16 cellular contexts compared by ENCODE assay signal in genomic region chr16:85497622-85498314, GRCh38.
"Had no signal": no experiment of that assay in that cellular context is flagged by ENCODE, and none has a peak within 500 bp of the region (broad histone marks: within the 10 kb centered on the region; RNA-seq: fewer than 3 reads in every experiment).

No MANE protein-coding gene starts in this region.

- H3K4me3 ChIP-seq: esophagus squamous epithelium, gastroesophageal sphincter, mucosa of descending colon, ovary, thyroid gland had no signal

- DNase-seq: effector memory CD4-positive, alpha-beta T cell; esophagus squamous epithelium; foreskin fibroblast; naive thymus-derived CD8-positive, alpha-beta T cell; nucleus accumbens; ovary; right cardiac atrium; small intestine; stimulated activated CD4-positive, alpha-beta T cell treated with anti-CD3 and anti-CD28 coated beads, Interleukin-12 subunit alpha, Interleukin-12 subunit beta, amount 100 ng/mL, for 4 hours; stimulated activated CD4-positive, alpha-beta T cell treated with anti-CD3 and anti-CD28 coated beads, Interleukin-2, amount 100 ng/mL, for 48 hours; stimulated activated naive CD4-positive, alpha-beta T cell treated with Interleukin-2 at 50 U/mL for 16 hours; thyroid gland had no signal

- H3K27ac ChIP-seq: epithelial cell of prostate, esophagus squamous epithelium, gastroesophageal sphincter, ovary, thyroid gland had no signal

- H3K9me3 ChIP-seq: esophagus squamous epithelium, gastroesophageal sphincter, mucosa of descending colon, ovary, thyroid gland had no signal

- H3K36me3 Mint-ChIP-seq: naive thymus-derived CD8-positive, alpha-beta T cell; type B pancreatic cell had no signal

- H3K9me3 Mint-ChIP-seq: naive thymus-derived CD8-positive, alpha-beta T cell; type B pancreatic cell had no signal

- H3K27me3 Mint-ChIP-seq: naive thymus-derived CD8-positive, alpha-beta T cell had no signal

- H3K36me3 ChIP-seq: esophagus squamous epithelium, gastroesophageal sphincter, ovary, thyroid gland had no signal

- H3K27ac Mint-ChIP-seq: type B pancreatic cell had no signal

- H3K4me3 Mint-ChIP-seq: naive thymus-derived CD8-positive, alpha-beta T cell; type B pancreatic cell had no signal

- ATAC-seq: gastroesophageal sphincter, right cardiac atrium had no signal

- H3K27me3 ChIP-seq: esophagus squamous epithelium, gastroesophageal sphincter, ovary, thyroid gland had no signal
